8 cellular contexts compared by ENCODE assay signal in genomic region chr21:41369105-41369914, GRCh38. TPM values are rescaled to one million over a fixed set of nuclear protein-coding genes. Genes with fewer than 3 reads are reported as not detected.
DNase-seq lines count a peak whose midpoint lies in the region; ATAC-seq and TF ChIP-seq lines count a peak whose summit lies in the region.

No MANE protein-coding gene starts in this region.

- peak overlapping the region; percentile 70 for H3K4me3 Mint-ChIP-seq in T-helper 2 cell treated with Interferon-gamma antibody and Interleukin-4, amounts not matched to agents 5 μg/mL and 100 μg/mL, for 36 hours
- H3K4me3 Mint-ChIP-seq in naive B cell = peak overlapping the region; percentile 67 to 91 (median 84)

- no peaks in the 10 kb centered on the region for H3K9me3 ChIP-seq in aorta (ENCODE audit: control insufficient read depth, low read length)

- H3K4me1 ChIP-seq in aorta (ENCODE audit: control insufficient read depth in 1 of 2, insufficient read depth in 2 of 2, low read length in 2 of 2) = no peaks in the 10 kb centered on the region

- TF ChIP-seq CTCF in GM12875 (IDR thresholded peaks at IDR 0.05; ENCODE audit: borderline replicate concordance, insufficient read depth, low read depth, low read length) = 0 out of 2 replicates have a peak, but pooled peaks have one; percentile 11

- ATAC-seq in HG02970 (IDR thresholded peaks at IDR 0.05; ENCODE audit: low FRiP score, unreplicated experiment) (peak; percentile 27), naive B cell (ENCODE audit: low read depth in 2 of 2) (peak; percentile 27 to 40), aorta (ENCODE audit: low FRiP score) (peak; percentile 58)

- H3K4me1 Mint-ChIP-seq in T-helper 2 cell treated with Interferon-gamma antibody and Interleukin-4, amounts not matched to agents 5 μg/mL and 100 μg/mL, for 36 hours (ENCODE audit: low read depth) = peaks cover 28% of the 10 kb centered on the region
- peaks cover 52 to 73% (median 70%) of the 10 kb centered on the region in 3 donors for H3K4me1 Mint-ChIP-seq in naive B cell

- no peaks in the 10 kb centered on the region for H3K27me3 ChIP-seq in aorta (ENCODE audit: control insufficient read depth in 1 of 2, insufficient read depth in 2 of 2, low read length in 1 of 2)

- no peaks in the 10 kb centered on the region for H3K36me3 ChIP-seq in aorta (ENCODE audit: control insufficient read depth in 1 of 2, insufficient read depth in 2 of 2, low read length in 1 of 2)

- no peak overlapping the region for H3K27ac ChIP-seq in aorta (ENCODE audit: low read depth in 1 of 2, low read length in 2 of 2)

- H3K27me3 Mint-ChIP-seq in T-helper 2 cell treated with Interferon-gamma antibody and Interleukin-4, amounts not matched to agents 5 μg/mL and 100 μg/mL, for 36 hours (ENCODE audit: low read depth) = peaks cover 2% of the 10 kb centered on the region
- H3K27me3 Mint-ChIP-seq in naive B cell = no peaks in the 10 kb centered on the region

- H3K4me3 ChIP-seq in GM12875 (ENCODE audit: low read depth, low read length) = peak overlapping the region; percentile 58
- no peak overlapping the region for H3K4me3 ChIP-seq in aorta (ENCODE audit: low read length in 2 of 2)

- WGBS in aorta, 2 donors = 13 to 19% methylated on average over 26 to 29 of the region's 29 CpGs

- intact Hi-C loops in aorta (cut with DNase I) = loop anchor here in 1 of 2 donors (10.0 kb wide), 1 partner anchor 245 kb away; no protein-coding TSS in a partner anchor
- intact Hi-C loops in posterior vena cava (cut with DNase I) = no loop called here

- peak overlapping the region; percentile 86 for H3K27ac Mint-ChIP-seq in T-helper 2 cell treated with Interferon-gamma antibody and Interleukin-4, amounts not matched to agents 5 μg/mL and 100 μg/mL, for 36 hours
- H3K27ac Mint-ChIP-seq in naive B cell = peak overlapping the region; percentile 79 to 97 (median 93)

- no peaks in the 10 kb centered on the region for H3K9me3 Mint-ChIP-seq in T-helper 2 cell treated with Interferon-gamma antibody and Interleukin-4, amounts not matched to agents 5 μg/mL and 100 μg/mL, for 36 hours
- peaks cover 0 to 4% (median 0%) of the 10 kb centered on the region in 7 donors for H3K9me3 Mint-ChIP-seq in naive B cell

- H3K36me3 Mint-ChIP-seq in T-helper 2 cell treated with Interferon-gamma antibody and Interleukin-4, amounts not matched to agents 5 μg/mL and 100 μg/mL, for 36 hours (ENCODE audit: low read depth) = peaks cover 9% of the 10 kb centered on the region
- H3K36me3 Mint-ChIP-seq in naive B cell = no peaks in the 10 kb centered on the region

- no peak for DNase-seq in T-helper 2 cell treated with Interferon-gamma antibody and Interleukin-4, amounts not matched to agents 5 μg/mL and 100 μg/mL, for 36 hours (ENCODE audit: low spot score)
- DNase-seq in ecto neural progenitor cell (ENCODE audit: low spot score) (peak; percentile 72), naive B cell (peak; percentile 54), aorta (peak in 1 of 2 donors; percentile 78), cerebellum (ENCODE audit: low spot score) (no peak), posterior vena cava (ENCODE audit: low spot score) (no peak)

RNA-seq across cellular contexts. Expression of gene MX2, which starts 7.5 kb away (rescaled TPM):
- polyA plus RNA-seq in naive B cell (ENCODE audit: low read depth in 6 of 6) (10 to 100 TPM; 18.4 to 48.2 (median 40.3) TPM), aorta (1 to 10 TPM in 1 of 2 donors, under 1 TPM in 1; 0.69 to 3.5 TPM)
- total RNA-seq in aorta (10 to 100 TPM; 21.5 to 21.8 TPM), cerebellum (0.36 TPM), posterior vena cava (10 to 100 TPM; 17.6 to 20.4 TPM)

RNA-seq across cellular contexts. Expression of gene FAM3B, which starts 52.7 kb away (rescaled TPM):
- not detected for polyA plus RNA-seq in naive B cell (ENCODE audit: low read depth in 6 of 6)
- 1 to 10 TPM; 2.1 to 3.1 TPM for total RNA-seq in aorta
- 10 to 100 TPM in 1 of 2 donors, under 1 TPM in 1; 0.90 to 28.5 TPM for polyA plus RNA-seq in aorta
- not detected for total RNA-seq in cerebellum
- total RNA-seq in posterior vena cava = 1 to 10 TPM in 1 of 2 donors, under 1 TPM in 1; 0.60 to 1.1 TPM

RNA-seq across cellular contexts. Expression of gene MX1, which starts 56.7 kb away (rescaled TPM):
- polyA plus RNA-seq in naive B cell (ENCODE audit: low read depth in 6 of 6) = 100 to 1,000 TPM in 2 of 6 donors, 10 to 100 TPM in 4; 62.0 to 119 (median 77.7) TPM
- total RNA-seq in aorta = 10 to 100 TPM; 41.0 to 58.1 TPM
- polyA plus RNA-seq in aorta = 10 to 100 TPM; 16.9 to 24.9 TPM
- 8.2 TPM for total RNA-seq in cerebellum
- total RNA-seq in posterior vena cava = 10 to 100 TPM; 14.0 to 52.2 TPM

Comparison
In these comparisons a context has a peak if more than half of its experiments do, and no peak if none do; other contexts are left out.
1. DNase-seq: peak in ecto neural progenitor cell (single experiment) and naive B cell (single experiment); none in T-helper 2 cell treated with Interferon-gamma antibody and Interleukin-4, amounts not matched to agents 5 μg/mL and 100 μg/mL, for 36 hours (single experiment), cerebellum (single experiment) and posterior vena cava (single experiment).
2. RNA of gene MX2, which starts 7.5 kb away (total RNA-seq): 21.5 to 21.8 TPM in aorta and 17.6 to 20.4 TPM in posterior vena cava; 0.36 TPM in cerebellum (single experiment); every median in the first group is over 10 times any median in the second.
3. Peak in every context shown above with its lines, with median percentiles within 50 percentile points of each other: ATAC-seq.